1 cellular context compared by ENCODE assay signal in the genomic region with DNA sequence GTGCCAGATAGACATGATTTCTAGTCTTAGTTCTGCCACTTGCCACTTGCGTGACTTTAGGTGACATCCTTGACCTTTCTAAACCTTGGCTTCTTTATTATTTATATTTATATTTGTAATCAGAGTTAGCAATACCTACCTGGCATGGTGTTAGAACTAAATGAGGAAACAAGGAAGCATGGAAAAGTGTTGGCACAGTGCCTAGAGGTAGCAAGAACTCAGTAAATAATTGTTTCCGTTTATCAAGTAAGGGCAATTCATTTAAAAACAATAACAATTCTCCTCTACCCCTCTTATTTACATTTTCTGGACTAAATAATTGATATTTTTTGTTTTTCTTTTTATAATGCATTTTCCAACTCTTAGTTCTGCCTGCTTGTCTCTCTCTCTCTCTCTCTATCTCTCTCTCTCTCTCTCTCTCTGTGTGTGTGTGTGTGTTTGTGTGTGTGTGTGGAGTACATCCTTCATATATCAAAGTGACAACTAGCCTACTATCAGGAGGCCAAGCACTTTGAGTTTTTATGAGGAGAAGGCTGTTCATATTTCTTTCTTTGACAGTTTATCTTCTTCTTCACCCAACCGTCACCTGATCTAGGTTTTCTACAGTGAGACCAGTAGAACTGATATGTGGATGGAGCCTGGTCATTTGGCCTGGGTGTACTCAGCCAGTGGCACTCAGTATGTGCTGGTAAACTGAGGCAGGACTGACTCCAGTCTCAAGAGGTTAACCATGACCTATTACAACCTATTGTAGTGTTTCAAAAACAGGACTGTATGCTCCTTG.
TF ChIP-seq lines count a peak whose summit lies in the region.

No MANE protein-coding gene starts in this region.

TF ChIP-seq in K562, 482 proteins besides CTCF, POLR2A, EP300 and RAD21 (continued from another document and continues in another):
- TF ChIP-seq, protein P1, sequence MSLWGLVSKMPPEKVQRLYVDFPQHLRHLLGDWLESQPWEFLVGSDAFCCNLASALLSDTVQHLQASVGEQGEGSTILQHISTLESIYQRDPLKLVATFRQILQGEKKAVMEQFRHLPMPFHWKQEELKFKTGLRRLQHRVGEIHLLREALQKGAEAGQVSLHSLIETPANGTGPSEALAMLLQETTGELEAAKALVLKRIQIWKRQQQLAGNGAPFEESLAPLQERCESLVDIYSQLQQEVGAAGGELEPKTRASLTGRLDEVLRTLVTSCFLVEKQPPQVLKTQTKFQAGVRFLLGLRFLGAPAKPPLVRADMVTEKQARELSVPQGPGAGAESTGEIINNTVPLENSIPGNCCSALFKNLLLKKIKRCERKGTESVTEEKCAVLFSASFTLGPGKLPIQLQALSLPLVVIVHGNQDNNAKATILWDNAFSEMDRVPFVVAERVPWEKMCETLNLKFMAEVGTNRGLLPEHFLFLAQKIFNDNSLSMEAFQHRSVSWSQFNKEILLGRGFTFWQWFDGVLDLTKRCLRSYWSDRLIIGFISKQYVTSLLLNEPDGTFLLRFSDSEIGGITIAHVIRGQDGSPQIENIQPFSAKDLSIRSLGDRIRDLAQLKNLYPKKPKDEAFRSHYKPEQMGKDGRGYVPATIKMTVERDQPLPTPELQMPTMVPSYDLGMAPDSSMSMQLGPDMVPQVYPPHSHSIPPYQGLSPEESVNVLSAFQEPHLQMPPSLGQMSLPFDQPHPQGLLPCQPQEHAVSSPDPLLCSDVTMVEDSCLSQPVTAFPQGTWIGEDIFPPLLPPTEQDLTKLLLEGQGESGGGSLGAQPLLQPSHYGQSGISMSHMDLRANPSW (CRISPR knock-in tag; IDR thresholded peaks at IDR 0.05) = no peak
- TF ChIP-seq NUFIP1 (IDR thresholded peaks at IDR 0.05; ENCODE audit: partially characterized antibody) = no peak
- TF ChIP-seq CBFA2T2 (conservative IDR thresholded peaks at IDR 0.05) = peak; percentile 80
- peak; percentile 77; the same call in 1 of the 2 replicates for TF ChIP-seq ZC3H8 (IDR thresholded peaks at IDR 0.05)
- peak; percentile 88 for TF ChIP-seq EHMT2 (IDR thresholded peaks at IDR 0.05)
- TF ChIP-seq NFE2L1 (tag; IDR thresholded peaks at IDR 0.05; ENCODE audit: borderline replicate concordance, low read depth) = no peak
- TF ChIP-seq LARP7 (IDR thresholded peaks at IDR 0.05) = peak; percentile 78; the same call in 1 of the 2 replicates
- peak; percentile 86 to 92; a peak in 3 of 4 replicates for TF ChIP-seq HDAC1 (IDR thresholded peaks at IDR 0.05)
- no peak for TF ChIP-seq ZC3H4 (CRISPR knock-in tag; IDR thresholded peaks at IDR 0.05; ENCODE audit: borderline replicate concordance)
- TF ChIP-seq RHOXF2B (CRISPR knock-in tag; conservative IDR thresholded peaks at IDR 0.05) = no peak
- TF ChIP-seq ZBTB5 (IDR thresholded peaks at IDR 0.05) = 0 out of 2 replicates have a peak, but pooled peaks have one; percentile 29
- TF ChIP-seq, protein P2, sequence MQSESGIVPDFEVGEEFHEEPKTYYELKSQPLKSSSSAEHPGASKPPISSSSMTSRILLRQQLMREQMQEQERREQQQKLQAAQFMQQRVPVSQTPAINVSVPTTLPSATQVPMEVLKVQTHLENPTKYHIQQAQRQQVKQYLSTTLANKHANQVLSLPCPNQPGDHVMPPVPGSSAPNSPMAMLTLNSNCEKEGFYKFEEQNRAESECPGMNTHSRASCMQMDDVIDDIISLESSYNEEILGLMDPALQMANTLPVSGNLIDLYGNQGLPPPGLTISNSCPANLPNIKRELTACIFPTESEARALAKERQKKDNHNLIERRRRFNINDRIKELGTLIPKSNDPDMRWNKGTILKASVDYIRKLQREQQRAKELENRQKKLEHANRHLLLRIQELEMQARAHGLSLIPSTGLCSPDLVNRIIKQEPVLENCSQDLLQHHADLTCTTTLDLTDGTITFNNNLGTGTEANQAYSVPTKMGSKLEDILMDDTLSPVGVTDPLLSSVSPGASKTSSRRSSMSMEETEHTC (IDR thresholded peaks at IDR 0.05) = no peak
- peak; percentile 38 to 49; a peak in 3 of 4 replicates for TF ChIP-seq MNT (conservative IDR thresholded peaks at IDR 0.05)
- TF ChIP-seq SIN3A (IDR thresholded peaks at IDR 0.05; ENCODE audit: borderline replicate concordance in 2 of 2, control insufficient read depth in 1 of 2, low read depth in 2 of 2, low read length in 2 of 2) = no peak
- no peak for TF ChIP-seq SNIP1 (IDR thresholded peaks at IDR 0.05; ENCODE audit: low read depth)
- TF ChIP-seq GTF2E2 (tag; IDR thresholded peaks at IDR 0.05) = no peak
- TF ChIP-seq FOXK2 (conservative IDR thresholded peaks at IDR 0.05 in 1 of 2, IDR thresholded peaks at IDR 0.05 in 1 of 2; ENCODE audit: low read depth in 2 of 2) = peak; percentile 64 to 75; a peak in 3 of 4 replicates
- no peak for TF ChIP-seq TCFL5 (CRISPR knock-in tag; conservative IDR thresholded peaks at IDR 0.05)
- TF ChIP-seq ARID3B (CRISPR knock-in tag; IDR thresholded peaks at IDR 0.05; ENCODE audit: borderline replicate concordance) = no peak
- TF ChIP-seq HEY1 (CRISPR knock-in tag; IDR thresholded peaks at IDR 0.05; ENCODE audit: borderline replicate concordance) = no peak
- no peak for TF ChIP-seq LCOR (CRISPR knock-in tag; IDR thresholded peaks at IDR 0.05)
- TF ChIP-seq HNRNPUL1 (IDR thresholded peaks at IDR 0.05; ENCODE audit: low read length) = no peak
- TF ChIP-seq GABPB1 (CRISPR knock-in tag; IDR thresholded peaks at IDR 0.05) = no peak
- TF ChIP-seq, protein P3, sequence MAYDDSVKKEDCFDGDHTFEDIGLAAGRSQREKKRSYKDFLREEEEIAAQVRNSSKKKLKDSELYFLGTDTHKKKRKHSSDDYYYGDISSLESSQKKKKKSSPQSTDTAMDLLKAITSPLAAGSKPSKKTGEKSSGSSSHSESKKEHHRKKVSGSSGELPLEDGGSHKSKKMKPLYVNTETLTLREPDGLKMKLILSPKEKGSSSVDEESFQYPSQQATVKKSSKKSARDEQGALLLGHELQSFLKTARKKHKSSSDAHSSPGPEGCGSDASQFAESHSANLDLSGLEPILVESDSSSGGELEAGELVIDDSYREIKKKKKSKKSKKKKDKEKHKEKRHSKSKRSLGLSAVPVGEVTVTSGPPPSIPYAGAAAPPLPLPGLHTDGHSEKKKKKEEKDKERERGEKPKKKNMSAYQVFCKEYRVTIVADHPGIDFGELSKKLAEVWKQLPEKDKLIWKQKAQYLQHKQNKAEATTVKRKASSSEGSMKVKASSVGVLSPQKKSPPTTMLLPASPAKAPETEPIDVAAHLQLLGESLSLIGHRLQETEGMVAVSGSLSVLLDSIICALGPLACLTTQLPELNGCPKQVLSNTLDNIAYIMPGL (CRISPR knock-in tag; IDR thresholded peaks at IDR 0.05) = no peak
- peak; percentile 75 for TF ChIP-seq ZNF644 (tag; IDR thresholded peaks at IDR 0.05; ENCODE audit: low read depth)
- TF ChIP-seq STAT5A (IDR thresholded peaks at IDR 0.05; ENCODE audit: borderline replicate concordance, low read length) = peak; percentile 11; the same call in 1 of the 2 replicates
- TF ChIP-seq BRCA1 (IDR thresholded peaks at IDR 0.05) = no peak
- TF ChIP-seq BRCA1 (CRISPR knock-in tag; IDR thresholded peaks at IDR 0.05) = no peak
- TF ChIP-seq SRSF9 (IDR thresholded peaks at IDR 0.05; ENCODE audit: borderline replicate concordance, low read depth, low read length) = no peak
- no peak for TF ChIP-seq ZFX (CRISPR knock-in tag; IDR thresholded peaks at IDR 0.05)
- TF ChIP-seq FOSL1 (tag; conservative IDR thresholded peaks at IDR 0.05) = no peak
- TF ChIP-seq, protein P4, sequence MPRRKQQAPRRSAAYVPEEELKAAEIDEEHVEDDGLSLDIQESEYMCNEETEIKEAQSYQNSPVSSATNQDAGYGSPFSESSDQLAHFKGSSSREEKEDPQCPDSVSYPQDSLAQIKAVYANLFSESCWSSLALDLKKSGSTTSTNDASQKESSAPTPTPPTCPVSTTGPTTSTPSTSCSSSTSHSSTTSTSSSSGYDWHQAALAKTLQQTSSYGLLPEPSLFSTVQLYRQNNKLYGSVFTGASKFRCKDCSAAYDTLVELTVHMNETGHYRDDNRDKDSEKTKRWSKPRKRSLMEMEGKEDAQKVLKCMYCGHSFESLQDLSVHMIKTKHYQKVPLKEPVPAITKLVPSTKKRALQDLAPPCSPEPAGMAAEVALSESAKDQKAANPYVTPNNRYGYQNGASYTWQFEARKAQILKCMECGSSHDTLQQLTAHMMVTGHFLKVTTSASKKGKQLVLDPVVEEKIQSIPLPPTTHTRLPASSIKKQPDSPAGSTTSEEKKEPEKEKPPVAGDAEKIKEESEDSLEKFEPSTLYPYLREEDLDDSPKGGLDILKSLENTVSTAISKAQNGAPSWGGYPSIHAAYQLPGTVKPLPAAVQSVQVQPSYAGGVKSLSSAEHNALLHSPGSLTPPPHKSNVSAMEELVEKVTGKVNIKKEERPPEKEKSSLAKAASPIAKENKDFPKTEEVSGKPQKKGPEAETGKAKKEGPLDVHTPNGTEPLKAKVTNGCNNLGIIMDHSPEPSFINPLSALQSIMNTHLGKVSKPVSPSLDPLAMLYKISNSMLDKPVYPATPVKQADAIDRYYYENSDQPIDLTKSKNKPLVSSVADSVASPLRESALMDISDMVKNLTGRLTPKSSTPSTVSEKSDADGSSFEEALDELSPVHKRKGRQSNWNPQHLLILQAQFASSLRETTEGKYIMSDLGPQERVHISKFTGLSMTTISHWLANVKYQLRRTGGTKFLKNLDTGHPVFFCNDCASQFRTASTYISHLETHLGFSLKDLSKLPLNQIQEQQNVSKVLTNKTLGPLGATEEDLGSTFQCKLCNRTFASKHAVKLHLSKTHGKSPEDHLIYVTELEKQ (CRISPR knock-in tag; IDR thresholded peaks at IDR 0.05) = no peak
- no peak for TF ChIP-seq CHD2 (IDR thresholded peaks at IDR 0.05; ENCODE audit: low read depth, low read length)
- TF ChIP-seq GTF2F1 (IDR thresholded peaks at IDR 0.05; ENCODE audit: low read depth, low read length) = no peak
- no peak for TF ChIP-seq SREBF1 (IDR thresholded peaks at IDR 0.05; ENCODE audit: borderline replicate concordance, low read depth, low read length)
- TF ChIP-seq USF2 (CRISPR knock-in tag; IDR thresholded peaks at IDR 0.05) = peak; percentile 13; the same call in 1 of the 2 replicates
- no peak for TF ChIP-seq ZBTB1 (CRISPR knock-in tag; IDR thresholded peaks at IDR 0.05; ENCODE audit: borderline replicate concordance, low read depth)
- no peak for TF ChIP-seq E2F3 (CRISPR knock-in tag; IDR thresholded peaks at IDR 0.05)
- peak; percentile 82 for TF ChIP-seq NCOA4 (IDR thresholded peaks at IDR 0.05; ENCODE audit: partially characterized antibody)
- no peak for TF ChIP-seq DACH1 (IDR thresholded peaks at IDR 0.05; ENCODE audit: partially characterized antibody)
- peak; percentile 44; the same call in 1 of the 2 replicates for TF ChIP-seq CC2D1A (IDR thresholded peaks at IDR 0.05)
- TF ChIP-seq MIER1 (IDR thresholded peaks at IDR 0.05; ENCODE audit: low read depth) = peak; percentile 23; the same call in 1 of the 2 replicates
- no peak for TF ChIP-seq HDAC6 (IDR thresholded peaks at IDR 0.05; ENCODE audit: low read depth, low read length)
- TF ChIP-seq L3MBTL2 (IDR thresholded peaks at IDR 0.05) = no peak
- no peak for TF ChIP-seq ZNF263 (CRISPR knock-in tag; IDR thresholded peaks at IDR 0.05; ENCODE audit: borderline replicate concordance)
- TF ChIP-seq ARHGAP35 (IDR thresholded peaks at IDR 0.05; ENCODE audit: partially characterized antibody) = peak; percentile 83
- TF ChIP-seq PHTF2 (CRISPR knock-in tag; IDR thresholded peaks at IDR 0.05) = no peak
- peak; percentile 73 for TF ChIP-seq SMAD4 (CRISPR knock-in tag; conservative IDR thresholded peaks at IDR 0.05)
